In the genomic region with DNA sequence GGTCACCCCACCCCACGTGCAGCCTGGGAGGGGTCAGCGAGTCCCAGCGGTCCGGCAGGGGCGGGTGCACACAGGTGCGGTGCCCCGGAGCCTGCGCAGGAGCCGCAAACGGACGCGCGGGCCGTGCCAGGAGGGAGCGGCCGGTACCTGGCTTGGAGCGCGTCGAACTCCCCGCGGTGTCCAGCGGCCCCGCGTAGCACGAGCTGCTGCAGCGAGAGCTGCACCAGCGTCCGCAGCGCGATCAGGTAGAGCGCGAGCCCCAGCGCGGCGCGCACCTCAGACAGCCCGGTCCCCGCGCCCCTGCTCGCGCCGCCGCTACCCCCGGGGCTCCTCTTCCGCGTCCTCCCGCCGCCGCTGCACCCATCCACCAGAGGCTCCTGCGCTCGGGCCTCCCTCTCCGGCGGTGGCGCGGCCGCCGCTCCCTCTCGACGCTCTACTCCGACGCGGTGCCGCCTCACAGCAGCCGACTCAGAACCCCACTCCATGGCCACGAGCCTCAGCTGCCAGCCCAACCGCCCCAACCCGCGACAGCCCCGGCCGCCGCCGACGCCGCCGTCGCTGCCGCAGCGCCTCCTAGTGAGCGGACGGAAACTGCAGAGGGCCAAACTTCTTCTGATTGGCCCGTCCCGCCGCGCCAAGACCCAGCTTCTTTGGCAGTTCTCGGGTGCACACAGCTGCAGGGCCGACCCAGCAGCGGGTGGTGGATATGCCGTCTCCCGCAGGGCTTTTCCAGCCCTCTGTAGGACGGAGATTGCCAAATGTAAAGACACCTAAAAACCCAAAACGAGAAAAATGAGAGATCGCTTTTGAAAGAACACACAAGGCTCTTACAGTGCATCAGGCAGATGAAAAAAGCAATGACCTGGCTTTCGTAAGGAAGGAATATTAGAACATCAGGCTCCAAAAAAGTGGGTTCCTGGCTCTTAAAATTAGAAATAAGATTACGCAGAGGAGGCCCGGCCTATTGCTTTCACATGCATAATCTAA, we compare ENCODE assay signal across 8 cellular contexts. TPM values are rescaled to one million over a fixed set of nuclear protein-coding genes. Genes with fewer than 3 reads are reported as not detected.
A peak's percentile ranks its signal among the peaks of the same experiment; 100 is the strongest.
DNase-seq lines count a peak whose midpoint lies in the region; ATAC-seq and TF ChIP-seq lines count a peak whose summit lies in the region.

A gene with protein sequence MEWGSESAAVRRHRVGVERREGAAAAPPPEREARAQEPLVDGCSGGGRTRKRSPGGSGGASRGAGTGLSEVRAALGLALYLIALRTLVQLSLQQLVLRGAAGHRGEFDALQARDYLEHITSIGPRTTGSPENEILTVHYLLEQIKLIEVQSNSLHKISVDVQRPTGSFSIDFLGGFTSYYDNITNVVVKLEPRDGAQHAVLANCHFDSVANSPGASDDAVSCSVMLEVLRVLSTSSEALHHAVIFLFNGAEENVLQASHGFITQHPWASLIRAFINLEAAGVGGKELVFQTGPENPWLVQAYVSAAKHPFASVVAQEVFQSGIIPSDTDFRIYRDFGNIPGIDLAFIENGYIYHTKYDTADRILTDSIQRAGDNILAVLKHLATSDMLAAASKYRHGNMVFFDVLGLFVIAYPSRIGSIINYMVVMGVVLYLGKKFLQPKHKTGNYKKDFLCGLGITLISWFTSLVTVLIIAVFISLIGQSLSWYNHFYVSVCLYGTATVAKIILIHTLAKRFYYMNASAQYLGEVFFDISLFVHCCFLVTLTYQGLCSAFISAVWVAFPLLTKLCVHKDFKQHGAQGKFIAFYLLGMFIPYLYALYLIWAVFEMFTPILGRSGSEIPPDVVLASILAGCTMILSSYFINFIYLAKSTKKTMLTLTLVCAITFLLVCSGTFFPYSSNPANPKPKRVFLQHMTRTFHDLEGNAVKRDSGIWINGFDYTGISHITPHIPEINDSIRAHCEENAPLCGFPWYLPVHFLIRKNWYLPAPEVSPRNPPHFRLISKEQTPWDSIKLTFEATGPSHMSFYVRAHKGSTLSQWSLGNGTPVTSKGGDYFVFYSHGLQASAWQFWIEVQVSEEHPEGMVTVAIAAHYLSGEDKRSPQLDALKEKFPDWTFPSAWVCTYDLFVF (minus strand): TSS at position 575 of the 987 bp plus-strand sequence. CDS start 90 bp downstream, at position 485.

- H3K27ac Mint-ChIP-seq in activated T-cell treated with anti-CD3 and anti-CD28 coated beads, Interleukin-2, amount 50 U/mL, for 72 hours, result no peak within 1 kb of the TSS
- H3K27ac Mint-ChIP-seq in naive thymus-derived CD4-positive, alpha-beta T cell, result peak within 1 kb of the TSS; percentile 79 to 96 (median 89)
- H3K27ac Mint-ChIP-seq in stimulated activated naive B cell treated with anti-CD40 and anti-IgM and Interleukin-4, amounts not matched to agents 10 μg/mL and 1 μg/mL and 100 μg/mL, for 72 hours, result peak within 1 kb of the TSS; percentile 87

- peak within 1 kb of the TSS; percentile 69 for H3K4me2 ChIP-seq in DOHH2 (ENCODE audit: low read length)
- H3K4me2 ChIP-seq in KMS-11, result peak within 1 kb of the TSS; percentile 84

- H3K9me2 ChIP-seq in DOHH2 (replicated peaks; ENCODE audit: control insufficient read depth, low read length), result no peaks in the 10 kb centered on the region

- DNase-seq in activated T-cell treated with anti-CD3 and anti-CD28 coated beads, Interleukin-2, amount 50 U/mL, for 72 hours, result peak; percentile 91 to 92
- peak; percentile 81 for DNase-seq in fibroblast of gingiva (ENCODE audit: low read depth)
- peak; percentile 83 to 94 (median 91) for DNase-seq in naive thymus-derived CD4-positive, alpha-beta T cell
- peak; percentile 85 for DNase-seq in stimulated activated naive B cell treated with anti-CD40 and anti-IgM and Interleukin-4, amounts not matched to agents 10 μg/mL and 1 μg/mL and 100 μg/mL, for 72 hours

- H3K27me3 Mint-ChIP-seq in activated T-cell treated with anti-CD3 and anti-CD28 coated beads, Interleukin-2, amount 50 U/mL, for 72 hours (ENCODE audit: low read depth), result no peaks in the 10 kb centered on the region
- no peaks in the 10 kb centered on the region for H3K27me3 Mint-ChIP-seq in naive thymus-derived CD4-positive, alpha-beta T cell
- H3K27me3 Mint-ChIP-seq in stimulated activated naive B cell treated with anti-CD40 and anti-IgM and Interleukin-4, amounts not matched to agents 10 μg/mL and 1 μg/mL and 100 μg/mL, for 72 hours, result no peaks in the 10 kb centered on the region

- CTCF ChIA-PET in naive thymus-derived CD4-positive, alpha-beta T cell (lab: Charles Lee), result interaction anchor here (0.6 to 3.6 kb wide), 12 partner anchors 10 to 243 kb away, joined by 3 to 45 read pairs (median 3); a partner anchor contains a TSS

- no peaks in the 10 kb centered on the region for H3K9me3 Mint-ChIP-seq in activated T-cell treated with anti-CD3 and anti-CD28 coated beads, Interleukin-2, amount 50 U/mL, for 72 hours
- H3K9me3 Mint-ChIP-seq in naive thymus-derived CD4-positive, alpha-beta T cell, result no peaks in the 10 kb centered on the region
- H3K9me3 Mint-ChIP-seq in stimulated activated naive B cell treated with anti-CD40 and anti-IgM and Interleukin-4, amounts not matched to agents 10 μg/mL and 1 μg/mL and 100 μg/mL, for 72 hours, result no peaks in the 10 kb centered on the region

- H4K20me1 ChIP-seq in DOHH2 (ENCODE audit: control insufficient read depth, insufficient read depth, low read depth, low read length), result no peaks in the 10 kb centered on the region
- 0 out of 2 replicates have a peak, but pooled peaks cover 3% of the 10 kb centered on the region for H4K20me1 ChIP-seq in KMS-11 (ENCODE audit: insufficient read depth)

- peaks cover 33% of the 10 kb centered on the region for H3K4me1 ChIP-seq in DOHH2 (ENCODE audit: control insufficient read depth, low read length)
- peaks cover 26% of the 10 kb centered on the region for H3K4me1 ChIP-seq in KMS-11 (ENCODE audit: low read depth, poor library complexity, severe bottlenecking)
- H3K4me1 ChIP-seq in naive thymus-derived CD4-positive, alpha-beta T cell (ENCODE audit: control insufficient read depth in 2 of 2, insufficient read depth in 2 of 2, low read length in 2 of 2), result peaks cover 25 to 33% of the 10 kb centered on the region in 2 donors

- peaks cover 0 to 5% of the 10 kb centered on the region in 2 donors for H3K36me3 Mint-ChIP-seq in activated T-cell treated with anti-CD3 and anti-CD28 coated beads, Interleukin-2, amount 50 U/mL, for 72 hours (ENCODE audit: insufficient read depth in 2 of 2)
- peaks cover 0 to 24% (median 5%) of the 10 kb centered on the region in 5 donors for H3K36me3 Mint-ChIP-seq in naive thymus-derived CD4-positive, alpha-beta T cell
- peaks cover 0 to 2% of the 10 kb centered on the region in 2 donors for H3K36me3 Mint-ChIP-seq in stimulated activated naive B cell treated with anti-CD40 and anti-IgM and Interleukin-4, amounts not matched to agents 10 μg/mL and 1 μg/mL and 100 μg/mL, for 72 hours

- POLR2A ChIA-PET in naive thymus-derived CD4-positive, alpha-beta T cell (lab: Charles Lee), result interaction anchor here (0.5 to 4.6 kb wide), 16 partner anchors 9 to 948 kb away, joined by 3 to 38 read pairs (median 5); a partner anchor contains a TSS

- peaks cover 39% of the 10 kb centered on the region for H3K4me1 Mint-ChIP-seq in activated T-cell treated with anti-CD3 and anti-CD28 coated beads, Interleukin-2, amount 50 U/mL, for 72 hours (ENCODE audit: low read depth)
- H3K4me1 Mint-ChIP-seq in naive thymus-derived CD4-positive, alpha-beta T cell, result peaks cover 28 to 71% (median 60%) of the 10 kb centered on the region in 7 donors
- H3K4me1 Mint-ChIP-seq in stimulated activated naive B cell treated with anti-CD40 and anti-IgM and Interleukin-4, amounts not matched to agents 10 μg/mL and 1 μg/mL and 100 μg/mL, for 72 hours, result peaks cover 14 to 34% of the 10 kb centered on the region in 2 donors

- H3K36me3 ChIP-seq in DOHH2 (ENCODE audit: control insufficient read depth, low read length) (peaks cover 21% of the 10 kb centered on the region), KMS-11 (ENCODE audit: insufficient read depth) (no peaks in the 10 kb centered on the region)
- peaks cover 0 to 10% (median 0%) of the 10 kb centered on the region in 3 experiments for H3K36me3 ChIP-seq in naive thymus-derived CD4-positive, alpha-beta T cell (ENCODE audit: control insufficient read depth in 2 of 3, insufficient read depth in 3 of 3, low read length in 3 of 3)

- H3K9ac ChIP-seq in KMS-11, result peak within 1 kb of the TSS; percentile 75

- intact Hi-C loops in naive thymus-derived CD4-positive, alpha-beta T cell (cut with micrococcal nuclease), result loop anchor here (1.0 to 10.0 kb wide), 20 partner anchors 8 to 1964 kb away; a partner anchor contains a TSS

- ATAC-seq in GM21786 (IDR thresholded peaks at IDR 0.05; ENCODE audit: unreplicated experiment), result peak; percentile 76
- peak; percentile 91 to 92 for ATAC-seq in activated T-cell treated with anti-CD3 and anti-CD28 coated beads, Interleukin-2, amount 50 U/mL, for 72 hours (replicated peaks in 1 of 2)
- peak; percentile 95 for ATAC-seq in naive thymus-derived CD4-positive, alpha-beta T cell
- peak; percentile 87 to 89 for ATAC-seq in stimulated activated naive B cell treated with anti-CD40 and anti-IgM and Interleukin-4, amounts not matched to agents 10 μg/mL and 1 μg/mL and 100 μg/mL, for 72 hours (replicated peaks)

- H2AFZ ChIP-seq in KMS-11 (ENCODE audit: low read depth), result peak within 1 kb of the TSS; percentile 55

- H3K4me3 ChIP-seq in DOHH2 (ENCODE audit: low read length) (peak within 1 kb of the TSS; percentile 81), KMS-11 (IDR thresholded peaks at IDR 0.05; ENCODE audit: insufficient read depth, low read depth, low read length) (no peak within 1 kb of the TSS)
- peak within 1 kb of the TSS; percentile 85 for H3K4me3 ChIP-seq in naive thymus-derived CD4-positive, alpha-beta T cell (ENCODE audit: low read length)

- no peaks in the 10 kb centered on the region for H3K27me3 ChIP-seq in DOHH2 (ENCODE audit: control insufficient read depth, low read length)
- no peaks in the 10 kb centered on the region for H3K27me3 ChIP-seq in KMS-11 (ENCODE audit: insufficient read depth, low read depth)
- no peaks in the 10 kb centered on the region for H3K27me3 ChIP-seq in naive thymus-derived CD4-positive, alpha-beta T cell (ENCODE audit: control insufficient read depth in 2 of 2, insufficient read depth in 2 of 2, low read length in 2 of 2)

- peak within 1 kb of the TSS; percentile 91 to 97 for H3K4me3 Mint-ChIP-seq in activated T-cell treated with anti-CD3 and anti-CD28 coated beads, Interleukin-2, amount 50 U/mL, for 72 hours
- peak within 1 kb of the TSS; percentile 91 to 99 (median 95) for H3K4me3 Mint-ChIP-seq in naive thymus-derived CD4-positive, alpha-beta T cell
- peak within 1 kb of the TSS; percentile 95 to 99 for H3K4me3 Mint-ChIP-seq in stimulated activated naive B cell treated with anti-CD40 and anti-IgM and Interleukin-4, amounts not matched to agents 10 μg/mL and 1 μg/mL and 100 μg/mL, for 72 hours

- no peaks in the 10 kb centered on the region for H3F3A ChIP-seq in DOHH2 (ENCODE audit: control insufficient read depth, insufficient read depth)

- peaks cover 20% of the 10 kb centered on the region for H3K79me2 ChIP-seq in DOHH2 (ENCODE audit: control insufficient read depth, low read length)
- H3K79me2 ChIP-seq in KMS-11 (ENCODE audit: insufficient read depth, low read depth), result peaks cover 30% of the 10 kb centered on the region

- TF ChIP-seq CTCF in DOHH2 (IDR thresholded peaks at IDR 0.05; ENCODE audit: low read depth, low read length, poor library complexity, severe bottlenecking) (peak; percentile 91), KMS-11 (conservative IDR thresholded peaks at IDR 0.05; ENCODE audit: low read depth, low read length) (peak; percentile 81)

- no peaks in the 10 kb centered on the region for H3K9me3 ChIP-seq in DOHH2 (ENCODE audit: control insufficient read depth, insufficient read depth, low read length)
- no peaks in the 10 kb centered on the region for H3K9me3 ChIP-seq in naive thymus-derived CD4-positive, alpha-beta T cell (ENCODE audit: control insufficient read depth in 2 of 3, low read length in 3 of 3)

- peak within 1 kb of the TSS; percentile 50 for H3K27ac ChIP-seq in DOHH2 (ENCODE audit: low read depth, low read length)
- peak within 1 kb of the TSS; percentile 69 for H3K27ac ChIP-seq in KMS-11
- H3K27ac ChIP-seq in naive thymus-derived CD4-positive, alpha-beta T cell (ENCODE audit: low read depth, low read length), result peak within 1 kb of the TSS; percentile 60

RNA-seq across cellular contexts. Expression of the gene that starts here (rescaled TPM):
- polyA plus RNA-seq in PFSK-1 (2012; ENCODE audit: insufficient read length, low read depth), result 6.1 TPM
- total RNA-seq in activated T-cell treated with anti-CD3 and anti-CD28 coated beads, Interleukin-2, amount 50 U/mL, for 72 hours, result 10 to 100 TPM; 17.6 to 18.1 TPM
- 10 to 100 TPM in 4 of 5 experiments, 1 to 10 TPM in 1; 9.5 to 37.1 (median 20.0) TPM for total RNA-seq in naive thymus-derived CD4-positive, alpha-beta T cell
- 1 to 10 TPM; 7.3 to 9.7 TPM for polyA plus RNA-seq in naive thymus-derived CD4-positive, alpha-beta T cell
